ENCODE assay signal across 15 cellular contexts in the genomic region with DNA sequence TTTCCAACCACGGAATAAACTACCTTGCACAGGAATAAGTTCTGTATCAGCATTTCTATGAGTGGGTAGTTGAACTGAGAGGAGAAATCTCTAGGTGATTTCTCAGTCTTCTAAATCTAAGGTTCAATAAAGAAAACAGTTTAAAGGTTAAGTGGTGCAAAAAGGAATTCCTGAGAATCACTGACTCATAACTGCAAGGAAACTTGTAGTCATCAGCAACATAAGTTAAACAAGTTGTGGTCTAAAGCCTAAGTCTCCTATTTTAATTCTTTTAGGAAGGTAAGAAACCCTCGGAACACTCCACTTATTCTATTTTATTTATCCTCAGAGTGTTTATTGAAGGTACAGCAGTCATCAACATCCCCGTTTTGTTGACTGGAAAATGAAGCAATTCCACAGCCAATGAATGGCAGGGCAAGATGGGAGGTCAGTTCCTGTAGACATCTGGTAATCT.
DNase-seq lines count a peak whose midpoint lies in the region; ATAC-seq and TF ChIP-seq lines count a peak whose summit lies in the region.
"Had no signal": no experiment of that assay in that cellular context is flagged by ENCODE, and none has a peak within 500 bp of the region (broad histone marks: within the 10 kb centered on the region; RNA-seq: fewer than 3 reads in every experiment).

No MANE protein-coding gene starts in this region.

- POLR2A ChIA-PET in HCT116 (lab: Charles Lee), result no interaction called here
- POLR2A ChIA-PET in CD4-positive, alpha-beta T cell (lab: Charles Lee), result no interaction called here

- peaks cover 56 to 93% of the 10 kb centered on the region in 2 experiments for H3K4me1 ChIP-seq in HCT116 (ENCODE audit: control insufficient read depth in 1 of 2, insufficient read depth in 2 of 2, low read length in 2 of 2)
- no peaks in the 10 kb centered on the region for H3K4me1 ChIP-seq in GM23338 (ENCODE audit: insufficient read depth)
- H3K4me1 ChIP-seq: right atrium auricular region had no signal

- no peaks in the 10 kb centered on the region for H3K36me3 Mint-ChIP-seq in CD4-positive, alpha-beta T cell (ENCODE audit: low read depth)
- no peaks in the 10 kb centered on the region for H3K36me3 Mint-ChIP-seq in GM23338 (ENCODE audit: low read depth)
- H3K36me3 Mint-ChIP-seq: memory B cell had no signal

- TF ChIP-seq RAD21 in HCT116 (IDR thresholded peaks at IDR 0.05; ENCODE audit: low read depth), result no peak

- peak overlapping the region; percentile 87; the same call in 1 of the 2 replicates for H3K27ac ChIP-seq in HCT116 (ENCODE audit: low read depth, low read length)
- H3K27ac ChIP-seq in CD4-positive, alpha-beta T cell (ENCODE audit: low read depth, low read length), result no peak overlapping the region
- H3K27ac ChIP-seq in GM23338 (ENCODE audit: low read depth), result no peak overlapping the region
- H3K27ac ChIP-seq: right atrium auricular region had no signal

- TF ChIP-seq POLR2A in HCT116 (IDR thresholded peaks at IDR 0.05; ENCODE audit: borderline replicate concordance, extremely low read depth, insufficient read depth, insufficient read length), result no peak

- in situ Hi-C loops in ACHN (cut with HindIII; ENCODE audit: low pct_ligation_motif_present, low pct_unique_long_range_greater_than_20kb, low sequenced_read_pairs), result no loop called here
- in situ Hi-C loops in astrocyte of the spinal cord (cut with HindIII; ENCODE audit: low sequenced_read_pairs), result no loop called here

- H2AFZ ChIP-seq in HCT116 (ENCODE audit: low read depth, low read length, poor library complexity, severe bottlenecking), result peak overlapping the region; percentile 55
- H2AFZ ChIP-seq in GM23338, result no peak overlapping the region

- H4K20me1 ChIP-seq in HCT116 (ENCODE audit: insufficient read depth) (no peaks in the 10 kb centered on the region), GM23338 (replicated peaks; ENCODE audit: insufficient read depth) (no peaks in the 10 kb centered on the region)

- DNase-seq in ACHN (peak; percentile 88), HCT116 (ENCODE audit: low read depth, low spot score) (peak; percentile 55), astrocyte of the spinal cord (ENCODE audit: low read depth, low spot score) (peak; percentile 88), kidney tubule cell (ENCODE audit: low spot score) (peak; percentile 90), GM23338 (ENCODE audit: low spot score) (no peak), C1 segment of cervical spinal cord (lab: John Stamatoyannopoulos, UW) (no peak)
- DNase-seq in CD4-positive, alpha-beta T cell, result no peak
- DNase-seq: activated naive CD8-positive, alpha-beta T cell treated with anti-CD3 and anti-CD28 coated beads, Interleukin-2, amount 10 ng/mL, durations not matched to agents 7 days and 5 days; COR-L47; NCI-H2081 treated with DMSO at 0.1 percent for 48 hours had no signal

- no peaks in the 10 kb centered on the region for H3K9me3 Mint-ChIP-seq in CD4-positive, alpha-beta T cell
- H3K9me3 Mint-ChIP-seq in GM23338, result no peaks in the 10 kb centered on the region
- H3K9me3 Mint-ChIP-seq: memory B cell had no signal

- H3K27me3 Mint-ChIP-seq in CD4-positive, alpha-beta T cell, result peaks cover 5% of the 10 kb centered on the region
- H3K27me3 Mint-ChIP-seq in GM23338 (ENCODE audit: insufficient read depth, low read depth, poor library complexity), result peaks cover under 1% of the 10 kb centered on the region

- no peaks in the 10 kb centered on the region for H3K9me3 ChIP-seq in HCT116 (ENCODE audit: control insufficient read depth in 1 of 2, insufficient read depth in 1 of 2, low read depth in 1 of 2, low read length in 2 of 2)
- no peaks in the 10 kb centered on the region for H3K9me3 ChIP-seq in CD4-positive, alpha-beta T cell (ENCODE audit: control insufficient read depth, low read length)
- H3K9me3 ChIP-seq: esophagus muscularis mucosa, right atrium auricular region had no signal

- no peak overlapping the region for H3K27ac Mint-ChIP-seq in CD4-positive, alpha-beta T cell
- no peak overlapping the region for H3K27ac Mint-ChIP-seq in GM23338
- H3K27ac Mint-ChIP-seq: activated naive CD8-positive, alpha-beta T cell treated with anti-CD3 and anti-CD28 coated beads, Interleukin-2, amount 10 ng/mL, durations not matched to agents 7 days and 5 days; memory B cell had no signal

- no peak for ATAC-seq in HCT116
- no peak for ATAC-seq in CD4-positive, alpha-beta T cell (ENCODE audit: poor library complexity)
- ATAC-seq in GM23338, result no peak
- ATAC-seq in GM19463 (IDR thresholded peaks at IDR 0.05; ENCODE audit: unreplicated experiment), result no peak
- ATAC-seq: GM12878 had no signal

- H3K27me3 ChIP-seq in HCT116 (ENCODE audit: insufficient read depth, low read length), result no peaks in the 10 kb centered on the region
- no peaks in the 10 kb centered on the region for H3K27me3 ChIP-seq in CD4-positive, alpha-beta T cell (ENCODE audit: control insufficient read depth, insufficient read depth, low read length)
- no peaks in the 10 kb centered on the region for H3K27me3 ChIP-seq in GM23338 (ENCODE audit: insufficient read depth)
- H3K27me3 ChIP-seq: esophagus muscularis mucosa, right atrium auricular region had no signal

- H3K9me2 ChIP-seq in HCT116 (ENCODE audit: insufficient read depth) (no peaks in the 10 kb centered on the region), GM23338 (ENCODE audit: insufficient read depth) (no peaks in the 10 kb centered on the region)

- H3K9ac ChIP-seq in HCT116 (ENCODE audit: low read length), result peak overlapping the region; percentile 55

- no peak overlapping the region for H3K4me3 Mint-ChIP-seq in CD4-positive, alpha-beta T cell
- H3K4me3 Mint-ChIP-seq in GM23338, result no peak overlapping the region
- H3K4me3 Mint-ChIP-seq: activated naive CD8-positive, alpha-beta T cell treated with anti-CD3 and anti-CD28 coated beads, Interleukin-2, amount 10 ng/mL, durations not matched to agents 7 days and 5 days; memory B cell had no signal

- RAD21 ChIA-PET in HCT116 (lab: Charles Lee; ENCODE audit: low non-redundant PET in 1 of 2, low total read pairs in 2 of 2, uncharacterized antibody in 2 of 2, unreplicated experiment in 2 of 2), result no interaction called here

- H3K4me2 ChIP-seq in HCT116 (ENCODE audit: low read length), result peak overlapping the region; percentile 80
- no peak overlapping the region for H3K4me2 ChIP-seq in GM23338

- H3F3A ChIP-seq in GM23338 (replicated peaks; ENCODE audit: low read depth), result no peaks in the 10 kb centered on the region

- CTCF ChIA-PET in HCT116 (lab: Charles Lee), result no interaction called here
- CTCF ChIA-PET in CD4-positive, alpha-beta T cell (lab: Charles Lee), result no interaction called here

- intact Hi-C loops in HCT116 (cut with micrococcal nuclease), result no loop called here
- intact Hi-C loops in CD4-positive, alpha-beta T cell (cut with DNase I, micrococcal nuclease), result no loop called here

- TF ChIP-seq CTCF in HCT116 (IDR thresholded peaks at IDR 0.05 in 2 of 3, conservative IDR thresholded peaks at IDR 0.05 in 1 of 3; ENCODE audit: borderline replicate concordance in 1 of 3, insufficient read depth in 1 of 3, low read depth in 2 of 3, low read length in 2 of 3) (no peak), astrocyte of the spinal cord (IDR thresholded peaks at IDR 0.05; ENCODE audit: low read depth, low read length) (no peak), GM23338 (conservative IDR thresholded peaks at IDR 0.05; ENCODE audit: low read depth in 2 of 2) (no peak)
- TF ChIP-seq CTCF in CD4-positive, alpha-beta T cell (IDR thresholded peaks at IDR 0.05), result no peak

- H3K36me3 ChIP-seq in HCT116 (ENCODE audit: control insufficient read depth in 1 of 2, insufficient read depth in 2 of 2, low read length in 2 of 2) (no peaks in the 10 kb centered on the region), GM23338 (ENCODE audit: insufficient read depth) (no peaks in the 10 kb centered on the region)
- H3K36me3 ChIP-seq: esophagus muscularis mucosa, right atrium auricular region had no signal

- BruUV-seq in HCT116 (replicated peaks; lab: Mats Ljungman, UMichigan), result no TSS peak

- H3K4me3 ChIP-seq in HCT116 (replicated peaks in 1 of 2; ENCODE audit: low read depth in 1 of 2, low read length in 2 of 2) (peak overlapping the region in 1 of 2 experiments; percentile 19; a peak in 2 of 4 replicates), astrocyte of the spinal cord (ENCODE audit: low read depth, low read length) (no peak overlapping the region), GM23338 (no peak overlapping the region)
- H3K4me3 ChIP-seq: esophagus muscularis mucosa, GM12878, right atrium auricular region had no signal

- H3K79me2 ChIP-seq in HCT116 (ENCODE audit: insufficient read depth, low read length), result no peaks in the 10 kb centered on the region
- H3K79me2 ChIP-seq in GM23338 (replicated peaks; ENCODE audit: insufficient read depth), result no peaks in the 10 kb centered on the region

- H3K4me1 Mint-ChIP-seq in CD4-positive, alpha-beta T cell (ENCODE audit: low read depth), result peaks cover 11% of the 10 kb centered on the region
- peaks cover 4% of the 10 kb centered on the region; the same call in 1 of the 3 replicates for H3K4me1 Mint-ChIP-seq in GM23338

TF ChIP-seq in HCT116, 20 proteins besides CTCF, POLR2A, EP300 and RAD21 (continues in another document):
- TF ChIP-seq ELF1 (IDR thresholded peaks at IDR 0.05; ENCODE audit: borderline replicate concordance, low read depth) (no peak), EZH2 (IDR thresholded peaks at IDR 0.05) (no peak), EZH2phosphoT487 (IDR thresholded peaks at IDR 0.05; ENCODE audit: borderline replicate concordance) (no peak), ZNF274 (IDR thresholded peaks at IDR 0.05; ENCODE audit: low read depth, low read length) (no peak)

TF ChIP-seq in GM23338, 12 proteins besides CTCF, POLR2A, EP300 and RAD21 (continues in another document):
- TF ChIP-seq ZNF331 (CRISPR knock-in tag; IDR thresholded peaks at IDR 0.05; ENCODE audit: low read depth) (no peak), NANOG (IDR thresholded peaks at IDR 0.05; ENCODE audit: borderline replicate concordance) (no peak)

Comparison
In these comparisons a context has a peak if more than half of its experiments do, and no peak if none do; other contexts are left out.
1. DNase-seq: peak in ACHN (single experiment), HCT116 (single experiment), astrocyte of the spinal cord (single experiment) and kidney tubule cell (single experiment); none in CD4-positive, alpha-beta T cell (0 of 10), GM23338 (single experiment) and C1 segment of cervical spinal cord (0 of 14).